In genomic region chr16:64481497-64481896, GRCh38 we compare ENCODE assay signal across 16 cellular contexts.
"Had no signal": no experiment of that assay in that cellular context is flagged by ENCODE, and none has a peak within 500 bp of the region (broad histone marks: within the 10 kb centered on the region; RNA-seq: fewer than 3 reads in every experiment).

No MANE protein-coding gene starts in this region.

- H3K27me3 Mint-ChIP-seq: activated CD4-positive, alpha-beta memory T cell treated with anti-CD3 and anti-CD28 coated beads, Interleukin-2, amount 10 ng/mL, durations not matched to agents 7 days and 5 days; activated T-cell treated with anti-CD3 and anti-CD28 coated beads, Interleukin-2, amount 50 U/mL, for 24 hours; brain; effector memory CD8-positive, alpha-beta T cell; memory B cell; naive thymus-derived CD8-positive, alpha-beta T cell; stimulated activated naive B cell treated with anti-CD40 and anti-IgM and Interleukin-4, amounts not matched to agents 10 μg/mL and 1 μg/mL and 100 μg/mL, for 72 hours had no signal

- H3K4me3 ChIP-seq: sigmoid colon, thoracic aorta, upper lobe of left lung had no signal

- H3K4me3 Mint-ChIP-seq: activated CD4-positive, alpha-beta memory T cell treated with anti-CD3 and anti-CD28 coated beads, Interleukin-2, amount 10 ng/mL, durations not matched to agents 7 days and 5 days; activated T-cell treated with anti-CD3 and anti-CD28 coated beads, Interleukin-2, amount 50 U/mL, for 24 hours; effector memory CD8-positive, alpha-beta T cell; memory B cell; naive thymus-derived CD8-positive, alpha-beta T cell; stimulated activated naive B cell treated with anti-CD40 and anti-IgM and Interleukin-4, amounts not matched to agents 10 μg/mL and 1 μg/mL and 100 μg/mL, for 72 hours had no signal

- H3K9me3 Mint-ChIP-seq: memory B cell had no signal

- H3K4me1 Mint-ChIP-seq: activated CD4-positive, alpha-beta memory T cell treated with anti-CD3 and anti-CD28 coated beads, Interleukin-2, amount 10 ng/mL, durations not matched to agents 7 days and 5 days; memory B cell; naive thymus-derived CD8-positive, alpha-beta T cell; stimulated activated naive B cell treated with anti-CD40 and anti-IgM and Interleukin-4, amounts not matched to agents 10 μg/mL and 1 μg/mL and 100 μg/mL, for 72 hours had no signal

- H3K27me3 ChIP-seq: neutrophil, sigmoid colon, upper lobe of left lung had no signal

- H3K36me3 Mint-ChIP-seq: brain; memory B cell; stimulated activated naive B cell treated with anti-CD40 and anti-IgM and Interleukin-4, amounts not matched to agents 10 μg/mL and 1 μg/mL and 100 μg/mL, for 72 hours had no signal

- H3K9me3 ChIP-seq: neutrophil, sigmoid colon, thoracic aorta, upper lobe of left lung had no signal

- H3K36me3 ChIP-seq: neutrophil, sigmoid colon, thoracic aorta, upper lobe of left lung had no signal

- H3K27ac Mint-ChIP-seq: activated CD4-positive, alpha-beta memory T cell treated with anti-CD3 and anti-CD28 coated beads, Interleukin-2, amount 10 ng/mL, durations not matched to agents 7 days and 5 days; activated T-cell treated with anti-CD3 and anti-CD28 coated beads, Interleukin-2, amount 50 U/mL, for 24 hours; activated T-helper 2 cell treated with anti-CD3 and anti-CD28 coated beads, Interferon-gamma antibody, Interleukin-2, Interleukin-4, amounts not matched to agents 10 μg/mL and 5 μg/mL and 100 μg/mL, durations not matched to agents 14 hours and 24 hours and 36 hours; effector memory CD8-positive, alpha-beta T cell; memory B cell; naive thymus-derived CD8-positive, alpha-beta T cell; stimulated activated naive B cell treated with anti-CD40 and anti-IgM and Interleukin-4, amounts not matched to agents 10 μg/mL and 1 μg/mL and 100 μg/mL, for 72 hours had no signal

- DNase-seq: activated CD4-positive, alpha-beta memory T cell treated with anti-CD3 and anti-CD28 coated beads, Interleukin-2, amount 10 ng/mL, durations not matched to agents 7 days and 5 days; activated CD4-positive, alpha-beta T cell treated with anti-CD3 and anti-CD28 coated beads for 48 hours; activated CD4-positive, CD25-positive, alpha-beta regulatory T cell; activated naive CD4-positive, alpha-beta T cell treated with Interleukin-2 at 50 U/mL for 16 hours; activated T-cell treated with anti-CD3 and anti-CD28 coated beads, Interleukin-2, amount 50 U/mL, for 24 hours; caudate nucleus; effector memory CD8-positive, alpha-beta T cell; naive thymus-derived CD8-positive, alpha-beta T cell; sigmoid colon; stimulated activated naive B cell treated with anti-CD40 and anti-IgM and Interleukin-4, amounts not matched to agents 10 μg/mL and 1 μg/mL and 100 μg/mL, for 72 hours; upper lobe of left lung had no signal

- H3K27ac ChIP-seq: neutrophil, sigmoid colon, thoracic aorta, upper lobe of left lung had no signal
